In genomic region chr4:134762053-134762452, GRCh38 we compare ENCODE assay signal across 13 cellular contexts.
DNase-seq lines count a peak whose midpoint lies in the region; ATAC-seq and TF ChIP-seq lines count a peak whose summit lies in the region.
"Had no signal": no experiment of that assay in that cellular context is flagged by ENCODE, and none has a peak within 500 bp of the region (broad histone marks: within the 10 kb centered on the region; RNA-seq: fewer than 3 reads in every experiment).

No MANE protein-coding gene starts in this region.

- no peaks in the 10 kb centered on the region for H3K4me1 ChIP-seq in RWPE2 (ENCODE audit: insufficient read depth, poor library complexity, severe bottlenecking)
- no peaks in the 10 kb centered on the region for H3K4me1 ChIP-seq in effector memory CD4-positive, alpha-beta T cell (ENCODE audit: control insufficient read depth, insufficient read depth, low read length, poor library complexity, severe bottlenecking)

- H3K27ac Mint-ChIP-seq in neural crest cell (ENCODE audit: unreplicated experiment), result no peak overlapping the region
- H3K27ac Mint-ChIP-seq: activated naive CD4-positive, alpha-beta T cell treated with anti-CD3 and anti-CD28 coated beads for 36 hours had no signal

- no peak overlapping the region for H3K4me3 Mint-ChIP-seq in neural crest cell
- H3K4me3 Mint-ChIP-seq: activated naive CD4-positive, alpha-beta T cell treated with anti-CD3 and anti-CD28 coated beads for 36 hours had no signal

- TF ChIP-seq CTCF in RWPE2 (IDR thresholded peaks at IDR 0.05; ENCODE audit: poor library complexity, severe bottlenecking) (peak; percentile 36), neural crest cell (conservative IDR thresholded peaks at IDR 0.05) (peak; percentile 35)

- peaks cover 4% of the 10 kb centered on the region for H3K9me3 Mint-ChIP-seq in neural crest cell
- H3K9me3 Mint-ChIP-seq: activated naive CD4-positive, alpha-beta T cell treated with anti-CD3 and anti-CD28 coated beads for 36 hours had no signal

- no peak overlapping the region for H3K4me3 ChIP-seq in RWPE2 (ENCODE audit: severe bottlenecking)
- no peak overlapping the region for H3K4me3 ChIP-seq in effector memory CD4-positive, alpha-beta T cell (ENCODE audit: insufficient read depth, low read depth, low read length, poor library complexity, severe bottlenecking)

- H3K4me1 Mint-ChIP-seq in neural crest cell, result no peaks in the 10 kb centered on the region

- H3K27ac ChIP-seq in RWPE2 (ENCODE audit: poor library complexity, severe bottlenecking), result no peak overlapping the region
- H3K27ac ChIP-seq in effector memory CD4-positive, alpha-beta T cell (ENCODE audit: insufficient read depth, low read length, poor library complexity, severe bottlenecking), result no peak overlapping the region

- ATAC-seq in HG03342 (IDR thresholded peaks at IDR 0.05; ENCODE audit: unreplicated experiment) (peak; percentile 73), RWPE2 (ENCODE audit: low read depth) (no peak), GM19463 (IDR thresholded peaks at IDR 0.05; ENCODE audit: unreplicated experiment) (no peak), GM21423 (IDR thresholded peaks at IDR 0.05; ENCODE audit: unreplicated experiment) (no peak)

- H3K27me3 Mint-ChIP-seq in neural crest cell (ENCODE audit: low read depth), result no peaks in the 10 kb centered on the region

- no peaks in the 10 kb centered on the region for H3K27me3 ChIP-seq in RWPE2 (ENCODE audit: insufficient read depth, poor library complexity, severe bottlenecking)
- no peaks in the 10 kb centered on the region for H3K27me3 ChIP-seq in effector memory CD4-positive, alpha-beta T cell (replicated peaks; ENCODE audit: control insufficient read depth, insufficient read depth, low read length, poor library complexity, severe bottlenecking)

- H3K36me3 ChIP-seq in RWPE2 (ENCODE audit: low read depth), result no peaks in the 10 kb centered on the region
- H3K36me3 ChIP-seq in effector memory CD4-positive, alpha-beta T cell (ENCODE audit: control insufficient read depth, insufficient read depth, low read length), result no peaks in the 10 kb centered on the region

- H3K9me3 ChIP-seq in RWPE2 (ENCODE audit: severe bottlenecking), result no peaks in the 10 kb centered on the region
- no peaks in the 10 kb centered on the region for H3K9me3 ChIP-seq in effector memory CD4-positive, alpha-beta T cell (ENCODE audit: control insufficient read depth, low read length)

- peak; percentile 17 for DNase-seq in NCI-H748 (lab: John Stamatoyannopoulos, UW; ENCODE audit: unreplicated experiment)
- DNase-seq in NCI-H748 treated with DMSO at 0.1 percent for 48 hours (lab: John Stamatoyannopoulos, UW), result no peak
- no peak for DNase-seq in RWPE2 (ENCODE audit: low spot score)
- DNase-seq in neural crest cell (ENCODE audit: low read depth, low spot score), result no peak
- no peak for DNase-seq in effector memory CD4-positive, alpha-beta T cell
- DNase-seq: ACHN; activated naive CD4-positive, alpha-beta T cell treated with anti-CD3 and anti-CD28 coated beads for 36 hours; caudate nucleus; SIG-M5; trophoblast cell had no signal

- H3K36me3 Mint-ChIP-seq in neural crest cell (ENCODE audit: low read depth), result no peaks in the 10 kb centered on the region
